In genomic region chr1:9891207-9891606, GRCh38 we compare ENCODE assay signal across 11 cellular contexts. TPM values are rescaled to one million over a fixed set of nuclear protein-coding genes. Genes with fewer than 3 reads are reported as not detected.
A peak's percentile ranks its signal among the peaks of the same experiment; 100 is the strongest.
DNase-seq lines count a peak whose midpoint lies in the region; ATAC-seq and TF ChIP-seq lines count a peak whose summit lies in the region.
"Had no signal": no experiment of that assay in that cellular context is flagged by ENCODE, and none has a peak within 500 bp of the region (broad histone marks: within the 10 kb centered on the region; RNA-seq: fewer than 3 reads in every experiment).

No MANE protein-coding gene starts in this region.

- H3K36me3 ChIP-seq in neuronal stem cell (replicated peaks in 1 of 2; ENCODE audit: control insufficient read depth in 2 of 2, insufficient read depth in 2 of 2, low read length in 2 of 2) = peaks cover 1 to 5% of the 10 kb centered on the region in 2 donors
- H3K36me3 ChIP-seq: HAP-1, thoracic aorta had no signal

- peak overlapping the region; percentile 2 for H2BK5ac ChIP-seq in neuronal stem cell (ENCODE audit: low read length)

- intact Hi-C loops in dorsolateral prefrontal cortex (cut with DNase I) = no loop called here

- TF ChIP-seq CTCF in dorsolateral prefrontal cortex (IDR thresholded peaks at IDR 0.05 in 54 of 56, conservative IDR thresholded peaks at IDR 0.05 in 2 of 56; ENCODE audit: low read depth in 1 of 56, partially characterized antibody in 56 of 56) = no peak

- no peak overlapping the region for H3K27ac Mint-ChIP-seq in activated CD4-positive, alpha-beta memory T cell treated with anti-CD3 and anti-CD28 coated beads, Interleukin-2, amount 10 ng/mL, durations not matched to agents 7 days and 5 days

- H3K4me3 ChIP-seq in dorsolateral prefrontal cortex (no peak overlapping the region), neuronal stem cell (ENCODE audit: low read length in 2 of 2) (no peak overlapping the region)
- H3K4me3 ChIP-seq: HAP-1, thoracic aorta had no signal

- ATAC-seq in GM18861 (IDR thresholded peaks at IDR 0.05; ENCODE audit: unreplicated experiment) (no peak), HG03571 (IDR thresholded peaks at IDR 0.05; ENCODE audit: unreplicated experiment) (no peak)

- H3K27me3 ChIP-seq in dorsolateral prefrontal cortex (no peaks in the 10 kb centered on the region), neuronal stem cell (ENCODE audit: control insufficient read depth in 3 of 3, insufficient read depth in 3 of 3, low read depth in 1 of 3, low read length in 3 of 3) (no peaks in the 10 kb centered on the region)

- no peak overlapping the region for H2BK15ac ChIP-seq in neuronal stem cell (ENCODE audit: low read length)

- no peak overlapping the region for H2BK120ac ChIP-seq in neuronal stem cell (ENCODE audit: low read depth, low read length)

- POLR2A ChIA-PET in activated CD4-positive, alpha-beta memory T cell treated with anti-CD3 and anti-CD28 coated beads, Interleukin-2, amount 10 ng/mL, durations not matched to agents 7 days and 5 days (lab: Charles Lee) = interaction anchor here (1.6 kb wide), 1 partner anchor 91 kb away, joined by 4 read pairs; no protein-coding TSS in a partner anchor

- H2BK12ac ChIP-seq in neuronal stem cell (ENCODE audit: low read length) = no peak overlapping the region

- H3K4ac ChIP-seq in neuronal stem cell (ENCODE audit: low read length) = no peak overlapping the region

- H3K27me3 Mint-ChIP-seq in activated CD4-positive, alpha-beta memory T cell treated with anti-CD3 and anti-CD28 coated beads, Interleukin-2, amount 10 ng/mL, durations not matched to agents 7 days and 5 days = no peaks in the 10 kb centered on the region

- CTCF ChIA-PET in activated CD4-positive, alpha-beta memory T cell treated with anti-CD3 and anti-CD28 coated beads, Interleukin-2, amount 10 ng/mL, durations not matched to agents 7 days and 5 days (lab: Charles Lee) = interaction anchor here (0.7 kb wide), 1 partner anchor 17 kb away, joined by 3 read pairs; no protein-coding TSS in a partner anchor

- H3K79me1 ChIP-seq in neuronal stem cell (ENCODE audit: low read depth, low read length) = peaks cover 6% of the 10 kb centered on the region

- H3K9me3 Mint-ChIP-seq in activated CD4-positive, alpha-beta memory T cell treated with anti-CD3 and anti-CD28 coated beads, Interleukin-2, amount 10 ng/mL, durations not matched to agents 7 days and 5 days = no peaks in the 10 kb centered on the region

- peak overlapping the region; percentile 28 for H2AK5ac ChIP-seq in neuronal stem cell (ENCODE audit: low read depth, low read length)

- H3K4me1 Mint-ChIP-seq in activated CD4-positive, alpha-beta memory T cell treated with anti-CD3 and anti-CD28 coated beads, Interleukin-2, amount 10 ng/mL, durations not matched to agents 7 days and 5 days = peaks cover 16% of the 10 kb centered on the region

- DNase-seq in ELR (ENCODE audit: low read depth) (peak; percentile 46), NCI-H345 (lab: John Stamatoyannopoulos, UW) (peak; percentile 50), dorsolateral prefrontal cortex (no peak), neuronal stem cell (ENCODE audit: low spot score) (no peak), Kasumi-1 (lab: John Stamatoyannopoulos, UW) (no peak)
- no peak for DNase-seq in activated CD4-positive, alpha-beta memory T cell treated with anti-CD3 and anti-CD28 coated beads, Interleukin-2, amount 10 ng/mL, durations not matched to agents 7 days and 5 days
- DNase-seq: Caco-2 had no signal

- H2AFZ ChIP-seq in neuronal stem cell (ENCODE audit: low read length) = no peak overlapping the region

- peaks cover 0 to 3% of the 10 kb centered on the region in 2 donors for H3K9me3 ChIP-seq in neuronal stem cell (replicated peaks in 1 of 2; ENCODE audit: control insufficient read depth in 2 of 2, insufficient read depth in 1 of 2, low read depth in 1 of 2, low read length in 2 of 2)
- H3K9me3 ChIP-seq: Caco-2, HAP-1, thoracic aorta had no signal

- no peak overlapping the region for H4K8ac ChIP-seq in neuronal stem cell (ENCODE audit: low read depth, low read length)

- no peak overlapping the region for H3K14ac ChIP-seq in neuronal stem cell (ENCODE audit: low read length)

- peak overlapping the region in 45 of 59 donors; percentile 9 to 82 (median 66) for H3K27ac ChIP-seq in dorsolateral prefrontal cortex
- peak overlapping the region; percentile 97 for H3K27ac ChIP-seq in neuronal stem cell (replicated peaks; ENCODE audit: low read length)
- H3K27ac ChIP-seq: thoracic aorta had no signal

- no peak overlapping the region for H3K4me3 Mint-ChIP-seq in activated CD4-positive, alpha-beta memory T cell treated with anti-CD3 and anti-CD28 coated beads, Interleukin-2, amount 10 ng/mL, durations not matched to agents 7 days and 5 days

- H3K4me1 ChIP-seq in neuronal stem cell (ENCODE audit: control insufficient read depth in 2 of 2, insufficient read depth in 1 of 2, low read depth in 1 of 2, low read length in 2 of 2) = peaks cover 27 to 38% of the 10 kb centered on the region in 2 donors
- H3K4me1 ChIP-seq: Caco-2 had no signal

- no peak overlapping the region for H3K4me2 ChIP-seq in neuronal stem cell (ENCODE audit: insufficient read depth, low read length, poor library complexity, severe bottlenecking)

- peak overlapping the region; percentile 86 for H3K18ac ChIP-seq in neuronal stem cell (ENCODE audit: low read length)

- no peaks in the 10 kb centered on the region for H3K36me3 Mint-ChIP-seq in activated CD4-positive, alpha-beta memory T cell treated with anti-CD3 and anti-CD28 coated beads, Interleukin-2, amount 10 ng/mL, durations not matched to agents 7 days and 5 days (ENCODE audit: low read depth)

- H3K23ac ChIP-seq in neuronal stem cell (ENCODE audit: low read depth, low read length, poor library complexity) = no peak overlapping the region

- WGBS in neuronal stem cell (ENCODE audit: extremely low coverage in 2 of 2, insufficient read length in 2 of 2, insufficient replicate concordance in 1 of 2), 2 donors = no CpG with 5 or more reads among the region's 5 CpGs

- H4K91ac ChIP-seq in neuronal stem cell (ENCODE audit: low read depth, low read length, poor library complexity) = no peak overlapping the region

- no peak overlapping the region for H3K9ac ChIP-seq in neuronal stem cell (ENCODE audit: low read depth, low read length, poor library complexity)

RNA-seq across cellular contexts. Expression of gene CTNNBIP1, which starts 18.9 kb away (rescaled TPM):
- 10 to 100 TPM; 29.4 to 65.5 (median 43.4) TPM for total RNA-seq in dorsolateral prefrontal cortex
- 123 TPM for polyA plus RNA-seq in neuronal stem cell (2013, experiment 1 of 2)
- 121 TPM for polyA plus RNA-seq in neuronal stem cell (2013, experiment 2 of 2)
- 10 to 100 TPM; 10.8 to 12.7 TPM for total RNA-seq in activated CD4-positive, alpha-beta memory T cell treated with anti-CD3 and anti-CD28 coated beads, Interleukin-2, amount 10 ng/mL, durations not matched to agents 7 days and 5 days

RNA-seq across cellular contexts. Expression of gene LZIC, which starts 52.0 kb away (rescaled TPM):
- 10 to 100 TPM; 21.5 to 45.4 (median 31.9) TPM for total RNA-seq in dorsolateral prefrontal cortex
- polyA plus RNA-seq in neuronal stem cell (2013, experiment 1 of 2) = 36.6 TPM
- 38.1 TPM for polyA plus RNA-seq in neuronal stem cell (2013, experiment 2 of 2)
- total RNA-seq in activated CD4-positive, alpha-beta memory T cell treated with anti-CD3 and anti-CD28 coated beads, Interleukin-2, amount 10 ng/mL, durations not matched to agents 7 days and 5 days = 10 to 100 TPM; 25.2 to 26.5 TPM

RNA-seq across cellular contexts. Expression of gene NMNAT1, which starts 52.1 kb away (rescaled TPM):
- total RNA-seq in dorsolateral prefrontal cortex = 10 to 100 TPM in 61 of 120 experiments, 1 to 10 TPM in 59; 6.4 to 18.0 (median 10.1) TPM
- 9.0 TPM for polyA plus RNA-seq in neuronal stem cell (2013, experiment 1 of 2)
- polyA plus RNA-seq in neuronal stem cell (2013, experiment 2 of 2) = 7.7 TPM
- total RNA-seq in activated CD4-positive, alpha-beta memory T cell treated with anti-CD3 and anti-CD28 coated beads, Interleukin-2, amount 10 ng/mL, durations not matched to agents 7 days and 5 days = 1 to 10 TPM; 5.6 to 6.2 TPM

Comparison
In these comparisons a context has a peak if more than half of its experiments do, and no peak if none do; other contexts are left out.
1. DNase-seq: peak in ELR (single experiment) and NCI-H345 (single experiment); none in dorsolateral prefrontal cortex (0 of 10), neuronal stem cell (single experiment), Kasumi-1 (0 of 2) and activated CD4-positive, alpha-beta memory T cell treated with anti-CD3 and anti-CD28 coated beads, Interleukin-2, amount 10 ng/mL, durations not matched to agents 7 days and 5 days (single experiment).